Comparison of ENCODE assay signal across 14 cellular contexts in the genomic region with DNA sequence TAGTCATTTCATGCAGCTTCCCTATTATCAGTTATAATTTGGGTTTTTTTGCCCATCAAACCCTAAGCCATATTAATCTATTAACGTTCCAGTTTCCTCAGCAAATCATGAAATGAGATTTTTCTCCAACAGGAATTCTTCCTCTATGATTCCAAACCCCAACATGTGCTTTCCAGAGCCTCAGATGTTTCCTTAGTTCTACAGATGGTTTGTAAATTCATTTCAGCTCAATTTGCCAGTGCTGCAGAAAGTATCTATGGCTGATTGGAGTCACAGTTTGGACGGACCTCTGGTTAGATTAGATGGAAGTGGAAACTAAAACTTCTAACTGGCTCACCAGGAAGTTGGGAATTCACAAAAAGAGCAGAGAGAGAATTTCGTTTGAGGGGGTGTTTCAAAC. TPM values are rescaled to one million over a fixed set of nuclear protein-coding genes. Genes with fewer than 3 reads are reported as not detected.
DNase-seq lines count a peak whose midpoint lies in the region; ATAC-seq and TF ChIP-seq lines count a peak whose summit lies in the region.
"Had no signal": no experiment of that assay in that cellular context is flagged by ENCODE, and none has a peak within 500 bp of the region (broad histone marks: within the 10 kb centered on the region; RNA-seq: fewer than 3 reads in every experiment).

No MANE protein-coding gene starts in this region.

- in situ Hi-C loops in GM23248 (cut with MboI) (no loop called here), IMR-90 (cut with MboI; ENCODE audit: low sequenced_read_pairs) (loop anchor here (25.0 kb wide), 1 partner anchor 666 kb away; no protein-coding TSS in a partner anchor)

- H3K23ac ChIP-seq in IMR-90 (ENCODE audit: low read depth, low read length): no peak overlapping the region

- TF ChIP-seq CTCF in IMR-90 (conservative IDR thresholded peaks at IDR 0.05; ENCODE audit: low read depth, low read length) (no peak), fibroblast of the aortic adventitia (IDR thresholded peaks at IDR 0.05; ENCODE audit: insufficient read depth, low read length) (no peak), thoracic aorta (IDR thresholded peaks at IDR 0.05) (no peak)

- H2AK9ac ChIP-seq in IMR-90 (replicated peaks; ENCODE audit: low read depth, low read length, poor library complexity): no peak overlapping the region

- H3K4me3 ChIP-seq in GM23248 (0 out of 2 replicates have a peak overlapping the region, but pooled peaks have one; percentile 21), IMR-90 (ENCODE audit: insufficient read depth, low read depth, low read length) (no peak overlapping the region), fibroblast of the aortic adventitia (ENCODE audit: low read depth, low read length) (no peak overlapping the region), thoracic aorta (peak overlapping the region; percentile 17)
- H3K4me3 ChIP-seq: BLaER1 treated with 17β-estradiol and CSF1 and Interleukin-3, amounts not matched to agents 10 nM and 100 nM had no signal

- no TSS peak for BruUV-seq in IMR-90 (replicated peaks; lab: Mats Ljungman, UMichigan)

- peaks cover 76% of the 10 kb centered on the region for H3K4me1 ChIP-seq in GM23248 (ENCODE audit: insufficient read depth)
- peaks cover 2% of the 10 kb centered on the region; the same call in 1 of the 2 replicates for H3K4me1 ChIP-seq in IMR-90 (ENCODE audit: control insufficient read depth, insufficient read depth, low read length)
- H3K4me1 ChIP-seq in thoracic aorta (ENCODE audit: control insufficient read depth in 1 of 2, low read depth in 2 of 2): peaks cover 28 to 68% of the 10 kb centered on the region in 2 donors
- H3K4me1 ChIP-seq: BLaER1 treated with 17β-estradiol and CSF1 and Interleukin-3, amounts not matched to agents 10 nM and 100 nM had no signal

- no peak overlapping the region for H4K5ac ChIP-seq in IMR-90 (ENCODE audit: low read depth, low read length)

- H3K14ac ChIP-seq in IMR-90 (replicated peaks; ENCODE audit: low read depth, low read length): 0 out of 2 replicates have a peak overlapping the region, but pooled peaks have one; percentile 3

- WGBS in GM23248 (ENCODE audit: low coverage in 1 of 2, low lambda C conversion rate in 2 of 2, missing lambda C conversion rate in 2 of 2), 2 experiments: 8 to 14% methylated on average over 3 of the region's 3 CpGs
- no CpG with 5 or more reads among the region's 3 CpGs for WGBS in IMR-90 (ENCODE audit: extremely low coverage in 2 of 2, insufficient read length in 1 of 2), 2 experiments

- POLR2A ChIA-PET in IMR-90 (lab: Charles Lee; ENCODE audit: unreplicated experiment): no interaction called here

- H3K9me3 ChIP-seq in GM23248 (ENCODE audit: low read depth) (no peaks in the 10 kb centered on the region), IMR-90 (ENCODE audit: control insufficient read depth, insufficient read depth, low read length) (no peaks in the 10 kb centered on the region), thoracic aorta (no peaks in the 10 kb centered on the region)
- H3K9me3 ChIP-seq: BLaER1 treated with 17β-estradiol and CSF1 and Interleukin-3, amounts not matched to agents 10 nM and 100 nM had no signal

- H3K4me2 ChIP-seq in GM23248 (ENCODE audit: unreplicated experiment) (peak overlapping the region; percentile 69), IMR-90 (ENCODE audit: low read depth, low read length) (no peak overlapping the region)
- H3K4me2 ChIP-seq: BLaER1 treated with 17β-estradiol and CSF1 and Interleukin-3, amounts not matched to agents 10 nM and 100 nM had no signal

- no peak overlapping the region for H4K91ac ChIP-seq in IMR-90 (ENCODE audit: insufficient read depth, low read depth, low read length)

- no peak overlapping the region for H4K8ac ChIP-seq in IMR-90 (ENCODE audit: low read depth in 2 of 2, low read length in 2 of 2)

- H3K56ac ChIP-seq in IMR-90 (ENCODE audit: extremely low read depth, insufficient read depth, low read length): no peak overlapping the region

- DNase-seq in GM23248: peak; percentile 34
- DNase-seq in IMR-90: no peak
- peak; percentile 40 for DNase-seq in fibroblast of the aortic adventitia (ENCODE audit: low read depth)
- no peak for DNase-seq in thoracic aorta (ENCODE audit: low spot score)
- no peak for DNase-seq in activated T-cell treated with anti-CD3 and anti-CD28 coated beads for 4 hours
- no peak for DNase-seq in stimulated activated naive CD8-positive, alpha-beta T cell treated with anti-CD3 and anti-CD28 coated beads, Interleukin-15, Interleukin-2, amounts not matched to agents 100 U/mL and 50 U/mL, for 24 hours
- no peak for DNase-seq in cerebellar cortex (ENCODE audit: low spot score)
- DNase-seq: CD4-positive, CD25-positive, alpha-beta regulatory T cell; DMS53; GF-D8; H7 had no signal

- intact Hi-C loops in IMR-90 (cut with micrococcal nuclease): no loop called here

- H3K18ac ChIP-seq in IMR-90 (ENCODE audit: low read depth, low read length): no peak overlapping the region

- CTCF ChIA-PET in IMR-90 (lab: Yijun Ruan, JAX): interaction anchor here (0.7 kb wide), 1 partner anchor 26 kb away, joined by 3 read pairs; no protein-coding TSS in a partner anchor

- H3K27me3 ChIP-seq in GM23248 (replicated peaks; ENCODE audit: insufficient read depth) (no peaks in the 10 kb centered on the region), IMR-90 (ENCODE audit: control insufficient read depth, insufficient read depth, low read length) (no peaks in the 10 kb centered on the region), thoracic aorta (replicated peaks; ENCODE audit: insufficient read depth) (no peaks in the 10 kb centered on the region)
- H3K27me3 ChIP-seq: BLaER1 treated with 17β-estradiol and CSF1 and Interleukin-3, amounts not matched to agents 10 nM and 100 nM had no signal

- H4K20me1 ChIP-seq in GM23248 (ENCODE audit: insufficient read depth) (no peaks in the 10 kb centered on the region), IMR-90 (ENCODE audit: insufficient read depth, low read length) (no peaks in the 10 kb centered on the region)
- H4K20me1 ChIP-seq: BLaER1 treated with 17β-estradiol and CSF1 and Interleukin-3, amounts not matched to agents 10 nM and 100 nM had no signal

- H3K9ac ChIP-seq in GM23248: peak overlapping the region; percentile 19; the same call in 1 of the 2 replicates
- no peak overlapping the region for H3K9ac ChIP-seq in IMR-90 (ENCODE audit: low read depth, low read length)
- H3K9ac ChIP-seq: BLaER1 treated with 17β-estradiol and CSF1 and Interleukin-3, amounts not matched to agents 10 nM and 100 nM had no signal

- no peak overlapping the region for H2BK20ac ChIP-seq in IMR-90 (ENCODE audit: low read depth, low read length)

- no peak overlapping the region for H2BK5ac ChIP-seq in IMR-90 (ENCODE audit: low read depth, low read length, poor library complexity, severe bottlenecking)

- dilution Hi-C loops in IMR-90 (cut with HindIII; ENCODE audit: low sequenced_read_pairs, unreplicated experiment): no loop called here

- peaks cover 0 to 8% of the 10 kb centered on the region in 2 experiments; a peak in 1 of 4 replicates for H3K79me1 ChIP-seq in IMR-90 (ENCODE audit: low read depth in 1 of 2, low read length in 2 of 2)

- TF ChIP-seq POLR2A in IMR-90 (IDR thresholded peaks at IDR 0.05; ENCODE audit: low read depth, low read length): no peak

- peaks cover 78% of the 10 kb centered on the region for H3F3A ChIP-seq in GM23248 (ENCODE audit: insufficient read depth)

- ATAC-seq in IMR-90 (ENCODE audit: low read depth): no peak
- ATAC-seq in thoracic aorta (ENCODE audit: insufficient number of reproducible peaks, low FRiP score, low read depth): no peak
- ATAC-seq in stimulated activated naive CD8-positive, alpha-beta T cell treated with anti-CD3 and anti-CD28 coated beads, Interleukin-15, Interleukin-2, amounts not matched to agents 100 U/mL and 50 U/mL, for 24 hours: no peak

- H3K79me2 ChIP-seq in GM23248 (ENCODE audit: insufficient read depth): peaks cover 95% of the 10 kb centered on the region

- H3K4ac ChIP-seq in IMR-90 (ENCODE audit: low read depth, low read length): no peak overlapping the region

- H2BK120ac ChIP-seq in IMR-90 (ENCODE audit: low read depth, low read length): no peak overlapping the region

- H2AFZ ChIP-seq in GM23248 (no peak overlapping the region), IMR-90 (replicated peaks; ENCODE audit: low read length, poor library complexity) (no peak overlapping the region)

- H3K36me3 ChIP-seq in GM23248 (ENCODE audit: low read depth): peaks cover 12% of the 10 kb centered on the region; the same call in 1 of the 2 replicates
- no peaks in the 10 kb centered on the region for H3K36me3 ChIP-seq in IMR-90 (ENCODE audit: control insufficient read depth, insufficient read depth, low read length)
- H3K36me3 ChIP-seq in thoracic aorta: no peaks in the 10 kb centered on the region
- H3K36me3 ChIP-seq: BLaER1 treated with 17β-estradiol and CSF1 and Interleukin-3, amounts not matched to agents 10 nM and 100 nM had no signal

- TF ChIP-seq RAD21 in IMR-90 (IDR thresholded peaks at IDR 0.05; ENCODE audit: low read length): no peak

- H3K9me1 ChIP-seq in IMR-90 (ENCODE audit: insufficient read depth, low read length): peaks cover 2% of the 10 kb centered on the region; the same call in 1 of the 2 replicates

- H2AK5ac ChIP-seq in IMR-90 (ENCODE audit: low read depth, low read length): no peak overlapping the region

- no peak overlapping the region; the same call in 2 of the 3 replicates for H2BK15ac ChIP-seq in IMR-90 (ENCODE audit: low read depth, low read length)

- peak overlapping the region; percentile 98 for H3K27ac ChIP-seq in GM23248
- H3K27ac ChIP-seq in IMR-90 (ENCODE audit: insufficient read depth, low read length): no peak overlapping the region
- H3K27ac ChIP-seq in thoracic aorta: peak overlapping the region in 1 of 2 donors; percentile 34
- H3K27ac ChIP-seq: BLaER1 treated with 17β-estradiol and CSF1 and Interleukin-3, amounts not matched to agents 10 nM and 100 nM had no signal

- H3K9me2 ChIP-seq in GM23248 (ENCODE audit: insufficient read depth): no peaks in the 10 kb centered on the region

TF ChIP-seq in IMR-90, 13 proteins besides CTCF, POLR2A, EP300 and RAD21 (continues in another document):
- TF ChIP-seq, protein P1, sequence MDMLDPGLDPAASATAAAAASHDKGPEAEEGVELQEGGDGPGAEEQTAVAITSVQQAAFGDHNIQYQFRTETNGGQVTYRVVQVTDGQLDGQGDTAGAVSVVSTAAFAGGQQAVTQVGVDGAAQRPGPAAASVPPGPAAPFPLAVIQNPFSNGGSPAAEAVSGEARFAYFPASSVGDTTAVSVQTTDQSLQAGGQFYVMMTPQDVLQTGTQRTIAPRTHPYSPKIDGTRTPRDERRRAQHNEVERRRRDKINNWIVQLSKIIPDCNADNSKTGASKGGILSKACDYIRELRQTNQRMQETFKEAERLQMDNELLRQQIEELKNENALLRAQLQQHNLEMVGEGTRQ (IDR thresholded peaks at IDR 0.05; ENCODE audit: low read depth, low read length): no peak

RNA-seq across cellular contexts. Expression of a gene that starts 22.6 kb away (rescaled TPM):
- total RNA-seq in GM23248 (2014; rRNA removed; shearing (Covaris generic)): 255 and 273 TPM in 2 replicates
- 77.0 and 77.5 TPM in 2 replicates for polyA plus RNA-seq in GM23248 (2016; fragmentation: Nextera tagmentation; extraction: Ambion mirVana)
- 49.2 and 62.2 TPM in 2 replicates for total RNA-seq in IMR-90 (2012; rRNA removed)
- polyA plus RNA-seq in IMR-90 (2012; rRNA removed): 38.2 and 44.3 TPM in 2 replicates
- 21.1 and 26.2 TPM in 2 replicates for polyA plus RNA-seq in IMR-90 (2012; cell fraction: cytosol; rRNA removed)
- 62.0 and 66.3 TPM in 2 replicates for polyA plus RNA-seq in IMR-90 (2012; cell fraction: nucleus; rRNA removed; ENCODE audit: low replicate concordance)
- total RNA-seq in fibroblast of the aortic adventitia (ENCODE audit: low replicate concordance): 41.8 and 179 TPM in 2 replicates
- 10 to 100 TPM; 61.4 to 75.5 TPM for total RNA-seq in thoracic aorta
- total RNA-seq: CD4-positive, CD25-positive, alpha-beta regulatory T cell; HT-29 had no signal
- polyA plus RNA-seq: CD4-positive, CD25-positive, alpha-beta regulatory T cell; IgD-negative memory B cell had no signal

Comparison
In these comparisons a context has a peak if more than half of its experiments do, and no peak if none do; other contexts are left out.
1. DNase-seq: peak in GM23248 (single experiment) and fibroblast of the aortic adventitia (single experiment); none in IMR-90 (single experiment), thoracic aorta (single experiment), activated T-cell treated with anti-CD3 and anti-CD28 coated beads for 4 hours (single experiment), stimulated activated naive CD8-positive, alpha-beta T cell treated with anti-CD3 and anti-CD28 coated beads, Interleukin-15, Interleukin-2, amounts not matched to agents 100 U/mL and 50 U/mL, for 24 hours (single experiment) and cerebellar cortex (single experiment).
2. H3K4me3 ChIP-seq: peak in GM23248 (single experiment) and thoracic aorta (single experiment); none in IMR-90 (single experiment) and fibroblast of the aortic adventitia (single experiment).